ENCODE assay signal across 9 cellular contexts in genomic region chr19:12769689-12770088, GRCh38. TPM values are rescaled to one million over a fixed set of nuclear protein-coding genes. Genes with fewer than 3 reads are reported as not detected.
A peak's percentile ranks its signal among the peaks of the same experiment; 100 is the strongest.
DNase-seq lines count a peak whose midpoint lies in the region; ATAC-seq, FAIRE-seq and TF ChIP-seq lines count a peak whose summit lies in the region.
"Had no signal": no experiment of that assay in that cellular context is flagged by ENCODE, and none has a peak within 500 bp of the region (broad histone marks: within the 10 kb centered on the region; RNA-seq: fewer than 3 reads in every experiment).

No MANE protein-coding gene starts in this region.

- DNase-seq in WERI-Rb-1 (peak; percentile 93), ecto neural progenitor cell (ENCODE audit: low spot score) (peak; percentile 85), small intestine (peak; percentile 55), DMS79 (lab: John Stamatoyannopoulos, UW) (no peak), NCI-H2029 treated with DMSO at 0.1 percent for 48 hours (lab: John Stamatoyannopoulos, UW) (no peak)
- DNase-seq: kidney had no signal

- H3K36me3 ChIP-seq in WERI-Rb-1 (peaks cover 35% of the 10 kb centered on the region), small intestine (ENCODE audit: control insufficient read depth in 2 of 2, insufficient read depth in 2 of 2, low read length in 2 of 2) (peaks cover 0 to 17% of the 10 kb centered on the region in 2 donors)

- ATAC-seq in GM18520 (IDR thresholded peaks at IDR 0.05; ENCODE audit: unreplicated experiment) (no peak), HG03108 (IDR thresholded peaks at IDR 0.05; ENCODE audit: unreplicated experiment) (no peak)

- H3K27me3 ChIP-seq in WERI-Rb-1 (ENCODE audit: insufficient read depth, low read depth, severe bottlenecking) (no peaks in the 10 kb centered on the region), small intestine (ENCODE audit: control insufficient read depth in 2 of 2, insufficient read depth in 2 of 2, low read length in 2 of 2) (no peaks in the 10 kb centered on the region)

- no peak for FAIRE-seq in small intestine (lab: Jason Lieb, UNC)
- FAIRE-seq: kidney had no signal

- peak overlapping the region; percentile 31 for H3K4me3 ChIP-seq in WERI-Rb-1 (ENCODE audit: low read depth, low read length)
- no peak overlapping the region for H3K4me3 ChIP-seq in small intestine (ENCODE audit: low read depth in 1 of 2, low read length in 2 of 2)

- 53 to 55% (median 54%) methylated on average over 34 to 37 of the region's 37 CpGs for WGBS in small intestine, 3 donors

- TF ChIP-seq CTCF in WERI-Rb-1 (IDR thresholded peaks at IDR 0.05; ENCODE audit: low read depth, low read length), result peak; percentile 51

- peak; percentile 24 for TF ChIP-seq POLR2A in GM19193 (IDR thresholded peaks at IDR 0.05; ENCODE audit: extremely low read depth, insufficient read depth, insufficient read length)

- H3K9me3 ChIP-seq in WERI-Rb-1 (ENCODE audit: severe bottlenecking) (no peaks in the 10 kb centered on the region), small intestine (ENCODE audit: control insufficient read depth, low read depth) (no peaks in the 10 kb centered on the region)

- no peaks in the 10 kb centered on the region for H3K4me1 ChIP-seq in small intestine (ENCODE audit: control insufficient read depth in 2 of 2, insufficient read depth in 1 of 2, low read depth in 1 of 2, low read length in 1 of 2)

- H3K27ac ChIP-seq in WERI-Rb-1 (peak overlapping the region; percentile 53), small intestine (ENCODE audit: low read depth in 1 of 2, low read length in 1 of 2) (no peak overlapping the region)

RNA-seq across cellular contexts. Expression of gene HOOK2, which starts 5.7 kb away (rescaled TPM):
- polyA plus RNA-seq in small intestine, result 100 to 1,000 TPM in 2 of 3 donors, 10 to 100 TPM in 1; 61.8 to 206 (median 134) TPM

RNA-seq across cellular contexts. Expression of gene BEST2, which starts 18.1 kb away (rescaled TPM):
- polyA plus RNA-seq in small intestine, result 1 to 10 TPM in 1 of 3 donors, under 1 TPM in 1, not detected in 1; 0.10 to 3.4 TPM

RNA-seq across cellular contexts. Expression of gene JUNB, which starts 21.6 kb away (rescaled TPM):
- 100 to 1,000 TPM in 1 of 3 donors, 10 to 100 TPM in 2; 44.7 to 214 (median 54.6) TPM for polyA plus RNA-seq in small intestine

RNA-seq across cellular contexts. Expression of gene PRDX2, which starts 31.9 kb away (rescaled TPM):
- 100 to 1,000 TPM; 390 to 523 (median 442) TPM for polyA plus RNA-seq in small intestine

RNA-seq across cellular contexts. Expression of gene THSD8, which starts 32.2 kb away (rescaled TPM):
- 1 to 10 TPM in 2 of 3 donors, not detected in 1; 3.1 to 4.0 TPM for polyA plus RNA-seq in small intestine

Comparison
In these comparisons a context has a peak if more than half of its experiments do, and no peak if none do; other contexts are left out.
1. DNase-seq: peak in WERI-Rb-1 (single experiment), ecto neural progenitor cell (single experiment) and small intestine (single experiment); none in DMS79 (single experiment) and NCI-H2029 treated with DMSO at 0.1 percent for 48 hours (single experiment).